6 cellular contexts compared by ENCODE assay signal in the genomic region with DNA sequence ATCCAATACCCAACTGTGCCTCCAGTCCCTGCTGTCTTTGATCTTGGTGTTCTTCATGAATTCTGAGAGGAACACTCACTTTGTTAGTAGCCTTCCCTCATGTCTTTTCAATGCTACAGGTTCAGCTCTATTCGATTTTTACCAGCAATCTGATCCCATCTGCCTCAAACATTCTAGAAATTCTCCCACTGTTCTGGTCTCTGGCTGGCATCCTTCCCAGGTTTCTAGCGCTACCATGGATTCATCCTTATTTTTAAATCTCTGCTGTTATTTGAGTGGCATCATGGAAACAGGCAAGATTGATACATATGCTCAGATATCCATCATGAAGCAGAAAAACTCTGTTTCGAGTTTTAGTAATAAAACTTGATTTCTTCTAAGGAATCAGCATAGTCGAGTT.
"Had no signal": no experiment of that assay in that cellular context is flagged by ENCODE, and none has a peak within 500 bp of the region (broad histone marks: within the 10 kb centered on the region; RNA-seq: fewer than 3 reads in every experiment).

No MANE protein-coding gene starts in this region.

- DNase-seq: H9, HCEC 1CT had no signal

- H3K36me3 Mint-ChIP-seq: IgD-negative memory B cell had no signal

- H3K27ac Mint-ChIP-seq: GM23338, H9, IgD-negative memory B cell had no signal

- H3K27ac ChIP-seq: HL-60 had no signal

- H3K4me3 ChIP-seq: GM23338 had no signal

- H3K27me3 Mint-ChIP-seq: IgD-negative memory B cell had no signal

- H3K4me2 ChIP-seq: GM23338 had no signal

- H3K4me1 Mint-ChIP-seq: GM23338, H9 had no signal

- ATAC-seq: GM23338, HepG2 had no signal

- H3K4me3 Mint-ChIP-seq: GM23338, H9, IgD-negative memory B cell had no signal

- H2AFZ ChIP-seq: GM23338 had no signal
